In genomic region chr20:2006452-2007381, GRCh38 we compare ENCODE assay signal across 8 cellular contexts. TPM values are rescaled to one million over a fixed set of nuclear protein-coding genes. Genes with fewer than 3 reads are reported as not detected.
A peak's percentile ranks its signal among the peaks of the same experiment; 100 is the strongest.
DNase-seq lines count a peak whose midpoint lies in the region; ATAC-seq and TF ChIP-seq lines count a peak whose summit lies in the region.

No MANE protein-coding gene starts in this region.

- no peak overlapping the region for H3K27ac Mint-ChIP-seq in natural killer cell
- H3K27ac Mint-ChIP-seq in natural killer cell treated with Interleukin-12 subunit alpha and Interleukin-12 subunit beta and Interleukin-15 and Interleukin-18, amount 100 ng/mL, for 72 hours: no peak overlapping the region
- H3K27ac Mint-ChIP-seq in immature natural killer cell: no peak overlapping the region

- TF ChIP-seq CTCF in natural killer cell (IDR thresholded peaks at IDR 0.05): peak; percentile 80

- ATAC-seq in natural killer cell (no peak), GM21423 (IDR thresholded peaks at IDR 0.05; ENCODE audit: unreplicated experiment) (no peak)
- no peak for ATAC-seq in natural killer cell treated with Interleukin-12 subunit alpha and Interleukin-12 subunit beta and Interleukin-15 and Interleukin-18, amount 100 ng/mL, for 72 hours

- H3K4me1 Mint-ChIP-seq in natural killer cell (no peaks in the 10 kb centered on the region), immature natural killer cell (no peaks in the 10 kb centered on the region)
- H3K4me1 Mint-ChIP-seq in natural killer cell treated with Interleukin-12 subunit alpha and Interleukin-12 subunit beta and Interleukin-15 and Interleukin-18, amount 100 ng/mL, for 72 hours (ENCODE audit: low read depth in 2 of 2): no peaks in the 10 kb centered on the region

- H3K9me3 Mint-ChIP-seq in natural killer cell: no peaks in the 10 kb centered on the region
- H3K9me3 Mint-ChIP-seq in natural killer cell treated with Interleukin-12 subunit alpha and Interleukin-12 subunit beta and Interleukin-15 and Interleukin-18, amount 100 ng/mL, for 72 hours: no peaks in the 10 kb centered on the region
- H3K9me3 Mint-ChIP-seq in immature natural killer cell: no peaks in the 10 kb centered on the region

- peaks cover 13 to 23% of the 10 kb centered on the region in 2 donors for H3K27me3 Mint-ChIP-seq in natural killer cell (ENCODE audit: low read depth in 2 of 2)
- peaks cover 17 to 25% of the 10 kb centered on the region in 2 donors for H3K27me3 Mint-ChIP-seq in natural killer cell treated with Interleukin-12 subunit alpha and Interleukin-12 subunit beta and Interleukin-15 and Interleukin-18, amount 100 ng/mL, for 72 hours
- H3K27me3 Mint-ChIP-seq in immature natural killer cell (ENCODE audit: low read depth in 3 of 3): peaks cover 2 to 10% (median 4%) of the 10 kb centered on the region in 3 donors

- no peak for DNase-seq in natural killer cell
- no peak for DNase-seq in natural killer cell treated with Interleukin-12 subunit alpha and Interleukin-12 subunit beta and Interleukin-15 and Interleukin-18, amount 100 ng/mL, for 72 hours (ENCODE audit: low spot score)
- DNase-seq in NCI-H1092 treated with DMSO at 0.1 percent for 48 hours (lab: John Stamatoyannopoulos, UW): peak; percentile 33
- peak; percentile 52 to 53 for DNase-seq in activated T-cell treated with anti-CD3 and anti-CD28 coated beads, Interleukin-2, amount 50 U/mL, for 48 hours
- DNase-seq in immature natural killer cell: peak in 2 of 3 donors; percentile 12 to 13
- DNase-seq in stimulated activated CD8-positive, alpha-beta memory T cell treated with anti-CD3 and anti-CD28 coated beads, Interleukin-4, amount 100 ng/mL, for 48 hours: peak; percentile 62
- DNase-seq in GOT3 (lab: John Stamatoyannopoulos, UW): no peak

- intact Hi-C loops in natural killer cell (cut with micrococcal nuclease): loop anchor here (1.0 kb wide), 1 partner anchor 166 kb away; no protein-coding TSS in a partner anchor

- no peak overlapping the region for H3K4me3 Mint-ChIP-seq in natural killer cell
- no peak overlapping the region for H3K4me3 Mint-ChIP-seq in natural killer cell treated with Interleukin-12 subunit alpha and Interleukin-12 subunit beta and Interleukin-15 and Interleukin-18, amount 100 ng/mL, for 72 hours
- no peak overlapping the region for H3K4me3 Mint-ChIP-seq in immature natural killer cell

- H3K36me3 Mint-ChIP-seq in natural killer cell (no peaks in the 10 kb centered on the region), immature natural killer cell (no peaks in the 10 kb centered on the region)
- H3K36me3 Mint-ChIP-seq in natural killer cell treated with Interleukin-12 subunit alpha and Interleukin-12 subunit beta and Interleukin-15 and Interleukin-18, amount 100 ng/mL, for 72 hours: no peaks in the 10 kb centered on the region

RNA-seq across cellular contexts. Expression of gene PDYN, which starts 12.9 kb away (rescaled TPM):
- not detected for total RNA-seq in natural killer cell
- not detected for total RNA-seq in natural killer cell treated with Interleukin-12 subunit alpha and Interleukin-12 subunit beta and Interleukin-15 and Interleukin-18, amount 100 ng/mL, for 72 hours
- not detected for polyA plus RNA-seq in immature natural killer cell

Comparison
In these comparisons a context has a peak if more than half of its experiments do, and no peak if none do; other contexts are left out.
1. DNase-seq: peak in NCI-H1092 treated with DMSO at 0.1 percent for 48 hours (single experiment), activated T-cell treated with anti-CD3 and anti-CD28 coated beads, Interleukin-2, amount 50 U/mL, for 48 hours (2 of 2), immature natural killer cell (2 of 3) and stimulated activated CD8-positive, alpha-beta memory T cell treated with anti-CD3 and anti-CD28 coated beads, Interleukin-4, amount 100 ng/mL, for 48 hours (single experiment); none in natural killer cell (single experiment), natural killer cell treated with Interleukin-12 subunit alpha and Interleukin-12 subunit beta and Interleukin-15 and Interleukin-18, amount 100 ng/mL, for 72 hours (single experiment) and GOT3 (single experiment).